8 cellular contexts compared by ENCODE assay signal in genomic region chr20:45971425-45971674, GRCh38. TPM values are rescaled to one million over a fixed set of nuclear protein-coding genes. Genes with fewer than 3 reads are reported as not detected.
DNase-seq lines count a peak whose midpoint lies in the region; ATAC-seq, FAIRE-seq and TF ChIP-seq lines count a peak whose summit lies in the region.

No MANE protein-coding gene starts in this region.

- H3K36me3 ChIP-seq in bronchial epithelial cell (ENCODE audit: control insufficient read depth, insufficient read depth, low read length), result peaks cover 29% of the 10 kb centered on the region

- peak overlapping the region; percentile 94 to 98 (median 96) for H3K4me3 Mint-ChIP-seq in IgD-negative memory B cell
- peak overlapping the region; percentile 97 for H3K4me3 Mint-ChIP-seq in natural killer cell

- intact Hi-C loops in natural killer cell (cut with micrococcal nuclease), result loop anchor here (1.0 to 5.0 kb wide), 5 partner anchors 36 to 159 kb away; partner anchors contain the start of genes ACOT8, UBE2C and ZSWIM3

- peaks cover 3% of the 10 kb centered on the region for H3K27me3 Mint-ChIP-seq in IgD-negative memory B cell
- no peaks in the 10 kb centered on the region for H3K27me3 Mint-ChIP-seq in natural killer cell (ENCODE audit: low read depth in 2 of 2)

- H3K9me3 Mint-ChIP-seq in IgD-negative memory B cell, result no peaks in the 10 kb centered on the region
- H3K9me3 Mint-ChIP-seq in natural killer cell, result peaks cover 0 to 2% of the 10 kb centered on the region in 2 donors

- H3K4me1 Mint-ChIP-seq in IgD-negative memory B cell, result peaks cover 16 to 23% (median 18%) of the 10 kb centered on the region in 3 donors
- H3K4me1 Mint-ChIP-seq in natural killer cell, result peaks cover 28 to 29% of the 10 kb centered on the region in 2 donors

- no peak for FAIRE-seq in bronchial epithelial cell (lab: Jason Lieb, UNC)

- H3K27ac Mint-ChIP-seq in IgD-negative memory B cell (peak overlapping the region; percentile 92 to 100 (median 100)), natural killer cell (peak overlapping the region; percentile 97 to 99)

- H3K27me3 ChIP-seq in bronchial epithelial cell (ENCODE audit: control insufficient read depth, insufficient read depth, low read length), result no peaks in the 10 kb centered on the region

- H3K36me3 Mint-ChIP-seq in IgD-negative memory B cell, result peaks cover 3% of the 10 kb centered on the region
- no peaks in the 10 kb centered on the region for H3K36me3 Mint-ChIP-seq in natural killer cell

- H3K4me3 ChIP-seq in AG09309 (ENCODE audit: control insufficient read depth, low read depth, low read length) (peak overlapping the region; percentile 90), bronchial epithelial cell (ENCODE audit: low read depth, low read length) (peak overlapping the region; percentile 94)

- TF ChIP-seq CTCF in AG09309 (IDR thresholded peaks at IDR 0.05; ENCODE audit: control insufficient read depth, insufficient read depth, low read depth, low read length, missing control alignments), result no peak
- TF ChIP-seq CTCF in bronchial epithelial cell (IDR thresholded peaks at IDR 0.05; ENCODE audit: insufficient read depth, low read length, severe bottlenecking), result no peak
- TF ChIP-seq CTCF in natural killer cell (IDR thresholded peaks at IDR 0.05), result no peak

- DNase-seq in AG09309 (ENCODE audit: low read depth) (no peak), bronchial epithelial cell (ENCODE audit: low read depth) (no peak), natural killer cell (no peak), DMS79 treated with DMSO at 0.1 percent for 48 hours (lab: John Stamatoyannopoulos, UW) (no peak)

- peak; percentile 42 for ATAC-seq in GM19351 (IDR thresholded peaks at IDR 0.05; ENCODE audit: unreplicated experiment)
- peak; percentile 27 to 29 (median 28) for ATAC-seq in natural killer cell
- ATAC-seq in GM18873 (IDR thresholded peaks at IDR 0.05; ENCODE audit: low FRiP score, unreplicated experiment), result no peak
- ATAC-seq in HG02588 (IDR thresholded peaks at IDR 0.05; ENCODE audit: unreplicated experiment), result no peak

RNA-seq across cellular contexts. Expression of gene ZNF335, which starts 0.7 kb away (rescaled TPM):
- 15.1 TPM for polyA plus RNA-seq in IgD-negative memory B cell
- total RNA-seq in bronchial epithelial cell (10.3 and 11.8 TPM in 2 replicates), natural killer cell (100 to 1,000 TPM; 101 to 119 (median 102) TPM)

RNA-seq across cellular contexts. Expression of gene PCIF1, which starts 36.9 kb away (rescaled TPM):
- polyA plus RNA-seq in IgD-negative memory B cell, result 98.9 TPM
- total RNA-seq in bronchial epithelial cell (4.6 and 6.3 TPM in 2 replicates), natural killer cell (10 to 100 TPM; 72.0 to 85.1 (median 73.3) TPM)

RNA-seq across cellular contexts. Expression of gene MMP9, which starts 37.4 kb away (rescaled TPM):
- polyA plus RNA-seq in IgD-negative memory B cell, result not detected
- 0.26 and 6.0 TPM in 2 replicates for total RNA-seq in bronchial epithelial cell
- total RNA-seq in natural killer cell, result 1 to 10 TPM; 2.0 to 2.8 (median 2.8) TPM

RNA-seq across cellular contexts. Expression of gene SLC12A5, which starts 57.7 kb away (rescaled TPM):
- polyA plus RNA-seq in IgD-negative memory B cell, result 0.11 TPM
- not detected in 2 replicates for total RNA-seq in bronchial epithelial cell
- total RNA-seq in natural killer cell, result under 1 TPM in 1 of 3 donors, not detected in 2; 0.85 TPM

RNA-seq across cellular contexts. Expression of gene PLTP, which starts 59.4 kb away (rescaled TPM):
- polyA plus RNA-seq in IgD-negative memory B cell, result 1.3 TPM
- total RNA-seq in bronchial epithelial cell (26.9 and 37.4 TPM in 2 replicates), natural killer cell (1 to 10 TPM in 2 of 3 donors, under 1 TPM in 1; 0.63 to 3.5 (median 3.2) TPM)

Comparison
In these comparisons a context has a peak if more than half of its experiments do, and no peak if none do; other contexts are left out.
1. ATAC-seq: peak in GM19351 (single experiment) and natural killer cell (3 of 3); none in GM18873 (single experiment) and HG02588 (single experiment).